ENCODE assay signal across 1 cellular context in the genomic region with DNA sequence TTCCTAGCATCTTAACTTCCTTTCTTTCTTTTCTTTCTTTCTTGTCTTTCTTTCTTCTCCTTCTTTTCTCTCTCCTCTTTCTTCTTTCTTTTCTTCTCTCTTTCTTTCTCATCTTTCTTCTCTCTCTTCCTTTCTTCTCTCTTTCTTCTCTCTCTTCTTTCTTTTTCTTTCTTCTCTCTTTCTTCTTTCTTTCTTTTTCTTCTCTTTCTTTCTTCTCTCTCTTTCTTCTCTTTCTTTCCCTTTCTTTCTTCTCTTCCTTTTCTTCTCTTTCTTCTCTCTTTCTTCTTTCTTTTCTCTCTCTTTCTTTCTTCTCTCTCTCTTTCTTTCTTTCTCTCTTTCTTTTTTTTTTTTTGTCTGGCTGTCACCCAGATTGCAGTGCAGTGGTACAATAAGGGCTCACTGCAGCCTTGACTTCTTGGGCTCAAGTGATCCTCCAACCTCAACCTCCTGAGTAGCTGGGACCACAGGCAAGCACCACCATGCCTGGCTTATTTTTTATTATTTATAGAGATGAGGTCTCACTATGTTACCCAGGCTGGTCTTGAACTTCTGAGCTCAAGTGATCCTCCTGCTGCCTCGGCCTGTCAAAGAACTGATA.
TF ChIP-seq lines count a peak whose summit lies in the region.

No MANE protein-coding gene starts in this region.

TF ChIP-seq in K562, 482 proteins besides CTCF, POLR2A, EP300 and RAD21 (continued from another document and continues in another):
- TF ChIP-seq, protein P1, sequence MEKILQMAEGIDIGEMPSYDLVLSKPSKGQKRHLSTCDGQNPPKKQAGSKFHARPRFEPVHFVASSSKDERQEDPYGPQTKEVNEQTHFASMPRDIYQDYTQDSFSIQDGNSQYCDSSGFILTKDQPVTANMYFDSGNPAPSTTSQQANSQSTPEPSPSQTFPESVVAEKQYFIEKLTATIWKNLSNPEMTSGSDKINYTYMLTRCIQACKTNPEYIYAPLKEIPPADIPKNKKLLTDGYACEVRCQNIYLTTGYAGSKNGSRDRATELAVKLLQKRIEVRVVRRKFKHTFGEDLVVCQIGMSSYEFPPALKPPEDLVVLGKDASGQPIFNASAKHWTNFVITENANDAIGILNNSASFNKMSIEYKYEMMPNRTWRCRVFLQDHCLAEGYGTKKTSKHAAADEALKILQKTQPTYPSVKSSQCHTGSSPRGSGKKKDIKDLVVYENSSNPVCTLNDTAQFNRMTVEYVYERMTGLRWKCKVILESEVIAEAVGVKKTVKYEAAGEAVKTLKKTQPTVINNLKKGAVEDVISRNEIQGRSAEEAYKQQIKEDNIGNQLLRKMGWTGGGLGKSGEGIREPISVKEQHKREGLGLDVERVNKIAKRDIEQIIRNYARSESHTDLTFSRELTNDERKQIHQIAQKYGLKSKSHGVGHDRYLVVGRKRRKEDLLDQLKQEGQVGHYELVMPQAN (IDR thresholded peaks at IDR 0.05; ENCODE audit: borderline replicate concordance): 0 out of 2 replicates have a peak, but pooled peaks have one; percentile 36
- TF ChIP-seq ELF4 (CRISPR knock-in tag; IDR thresholded peaks at IDR 0.05): no peak
- TF ChIP-seq ADNP (tag; IDR thresholded peaks at IDR 0.05): no peak
- TF ChIP-seq ZBTB8A (IDR thresholded peaks at IDR 0.05; ENCODE audit: partially characterized antibody): no peak
- TF ChIP-seq ZNF217 (CRISPR knock-in tag; IDR thresholded peaks at IDR 0.05): no peak
- no peak for TF ChIP-seq PTBP1 (IDR thresholded peaks at IDR 0.05; ENCODE audit: low read depth, low read length)
- TF ChIP-seq HDAC3 (IDR thresholded peaks at IDR 0.05; ENCODE audit: borderline replicate concordance, partially characterized antibody): no peak
- TF ChIP-seq, protein P2, sequence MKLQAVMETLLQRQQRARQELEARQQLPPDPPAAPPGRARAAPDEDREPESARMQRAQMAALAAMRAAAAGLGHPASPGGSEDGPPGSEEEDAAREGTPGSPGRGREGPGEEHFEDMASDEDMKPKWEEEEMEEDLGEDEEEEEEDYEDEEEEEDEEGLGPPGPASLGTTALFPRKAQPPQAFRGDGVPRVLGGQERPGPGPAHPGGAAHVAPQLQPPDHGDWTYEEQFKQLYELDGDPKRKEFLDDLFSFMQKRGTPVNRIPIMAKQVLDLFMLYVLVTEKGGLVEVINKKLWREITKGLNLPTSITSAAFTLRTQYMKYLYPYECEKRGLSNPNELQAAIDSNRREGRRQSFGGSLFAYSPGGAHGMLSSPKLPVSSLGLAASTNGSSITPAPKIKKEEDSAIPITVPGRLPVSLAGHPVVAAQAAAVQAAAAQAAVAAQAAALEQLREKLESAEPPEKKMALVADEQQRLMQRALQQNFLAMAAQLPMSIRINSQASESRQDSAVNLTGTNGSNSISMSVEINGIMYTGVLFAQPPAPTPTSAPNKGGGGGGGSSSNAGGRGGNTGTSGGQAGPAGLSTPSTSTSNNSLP (IDR thresholded peaks at IDR 0.05; ENCODE audit: borderline replicate concordance, low read depth, low read length): no peak
- TF ChIP-seq ZNF778 (CRISPR knock-in tag; IDR thresholded peaks at IDR 0.05): no peak
- TF ChIP-seq ILF3 (IDR thresholded peaks at IDR 0.05; ENCODE audit: borderline replicate concordance): no peak
- no peak; a peak in 1 of 4 replicates for TF ChIP-seq KDM4B (IDR thresholded peaks at IDR 0.05; ENCODE audit: borderline replicate concordance in 2 of 2, low read depth in 1 of 2)
- no peak for TF ChIP-seq HCFC1 (IDR thresholded peaks at IDR 0.05; ENCODE audit: low read depth, low read length)
- TF ChIP-seq MYBL2 (IDR thresholded peaks at IDR 0.05; ENCODE audit: low read depth): 0 out of 2 replicates have a peak, but pooled peaks have one; percentile 31
- no peak for TF ChIP-seq MYBL2 (CRISPR knock-in tag; IDR thresholded peaks at IDR 0.05; ENCODE audit: borderline replicate concordance)
- TF ChIP-seq NFATC3 (IDR thresholded peaks at IDR 0.05): no peak
- TF ChIP-seq NFE2L1 (tag; IDR thresholded peaks at IDR 0.05; ENCODE audit: borderline replicate concordance, low read depth): no peak
- TF ChIP-seq MAFK (IDR thresholded peaks at IDR 0.05; ENCODE audit: low read length): no peak
- TF ChIP-seq NFIC (IDR thresholded peaks at IDR 0.05): peak; percentile 17; the same call in 1 of the 2 replicates
- peak in 1 of 2 experiments; percentile 70; a peak in 1 of 4 replicates for TF ChIP-seq CSDE1 (IDR thresholded peaks at IDR 0.05)
- TF ChIP-seq ZNF232 (CRISPR knock-in tag; IDR thresholded peaks at IDR 0.05): no peak
- TF ChIP-seq CC2D1A (IDR thresholded peaks at IDR 0.05): peak; percentile 67
- TF ChIP-seq, protein P3, sequence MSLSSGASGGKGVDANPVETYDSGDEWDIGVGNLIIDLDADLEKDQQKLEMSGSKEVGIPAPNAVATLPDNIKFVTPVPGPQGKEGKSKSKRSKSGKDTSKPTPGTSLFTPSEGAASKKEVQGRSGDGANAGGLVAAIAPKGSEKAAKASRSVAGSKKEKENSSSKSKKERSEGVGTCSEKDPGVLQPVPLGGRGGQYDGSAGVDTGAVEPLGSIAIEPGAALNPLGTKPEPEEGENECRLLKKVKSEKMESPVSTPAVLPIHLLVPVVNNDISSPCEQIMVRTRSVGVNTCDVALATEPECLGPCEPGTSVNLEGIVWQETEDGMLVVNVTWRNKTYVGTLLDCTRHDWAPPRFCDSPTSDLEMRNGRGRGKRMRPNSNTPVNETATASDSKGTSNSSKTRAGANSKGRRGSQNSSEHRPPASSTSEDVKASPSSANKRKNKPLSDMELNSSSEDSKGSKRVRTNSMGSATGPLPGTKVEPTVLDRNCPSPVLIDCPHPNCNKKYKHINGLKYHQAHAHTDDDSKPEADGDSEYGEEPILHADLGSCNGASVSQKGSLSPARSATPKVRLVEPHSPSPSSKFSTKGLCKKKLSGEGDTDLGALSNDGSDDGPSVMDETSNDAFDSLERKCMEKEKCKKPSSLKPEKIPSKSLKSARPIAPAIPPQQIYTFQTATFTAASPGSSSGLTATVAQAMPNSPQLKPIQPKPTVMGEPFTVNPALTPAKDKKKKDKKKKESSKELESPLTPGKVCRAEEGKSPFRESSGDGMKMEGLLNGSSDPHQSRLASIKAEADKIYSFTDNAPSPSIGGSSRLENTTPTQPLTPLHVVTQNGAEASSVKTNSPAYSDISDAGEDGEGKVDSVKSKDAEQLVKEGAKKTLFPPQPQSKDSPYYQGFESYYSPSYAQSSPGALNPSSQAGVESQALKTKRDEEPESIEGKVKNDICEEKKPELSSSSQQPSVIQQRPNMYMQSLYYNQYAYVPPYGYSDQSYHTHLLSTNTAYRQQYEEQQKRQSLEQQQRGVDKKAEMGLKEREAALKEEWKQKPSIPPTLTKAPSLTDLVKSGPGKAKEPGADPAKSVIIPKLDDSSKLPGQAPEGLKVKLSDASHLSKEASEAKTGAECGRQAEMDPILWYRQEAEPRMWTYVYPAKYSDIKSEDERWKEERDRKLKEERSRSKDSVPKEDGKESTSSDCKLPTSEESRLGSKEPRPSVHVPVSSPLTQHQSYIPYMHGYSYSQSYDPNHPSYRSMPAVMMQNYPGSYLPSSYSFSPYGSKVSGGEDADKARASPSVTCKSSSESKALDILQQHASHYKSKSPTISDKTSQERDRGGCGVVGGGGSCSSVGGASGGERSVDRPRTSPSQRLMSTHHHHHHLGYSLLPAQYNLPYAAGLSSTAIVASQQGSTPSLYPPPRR (CRISPR knock-in tag; IDR thresholded peaks at IDR 0.05; ENCODE audit: borderline replicate concordance): no peak
- no peak for TF ChIP-seq ZNF717 (CRISPR knock-in tag; IDR thresholded peaks at IDR 0.05)
- no peak for TF ChIP-seq ETS2 (tag; IDR thresholded peaks at IDR 0.05; ENCODE audit: borderline replicate concordance, poor library complexity, severe bottlenecking)
- TF ChIP-seq, protein P4, sequence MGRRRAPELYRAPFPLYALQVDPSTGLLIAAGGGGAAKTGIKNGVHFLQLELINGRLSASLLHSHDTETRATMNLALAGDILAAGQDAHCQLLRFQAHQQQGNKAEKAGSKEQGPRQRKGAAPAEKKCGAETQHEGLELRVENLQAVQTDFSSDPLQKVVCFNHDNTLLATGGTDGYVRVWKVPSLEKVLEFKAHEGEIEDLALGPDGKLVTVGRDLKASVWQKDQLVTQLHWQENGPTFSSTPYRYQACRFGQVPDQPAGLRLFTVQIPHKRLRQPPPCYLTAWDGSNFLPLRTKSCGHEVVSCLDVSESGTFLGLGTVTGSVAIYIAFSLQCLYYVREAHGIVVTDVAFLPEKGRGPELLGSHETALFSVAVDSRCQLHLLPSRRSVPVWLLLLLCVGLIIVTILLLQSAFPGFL (CRISPR knock-in tag; IDR thresholded peaks at IDR 0.05): no peak
- TF ChIP-seq, protein P5, sequence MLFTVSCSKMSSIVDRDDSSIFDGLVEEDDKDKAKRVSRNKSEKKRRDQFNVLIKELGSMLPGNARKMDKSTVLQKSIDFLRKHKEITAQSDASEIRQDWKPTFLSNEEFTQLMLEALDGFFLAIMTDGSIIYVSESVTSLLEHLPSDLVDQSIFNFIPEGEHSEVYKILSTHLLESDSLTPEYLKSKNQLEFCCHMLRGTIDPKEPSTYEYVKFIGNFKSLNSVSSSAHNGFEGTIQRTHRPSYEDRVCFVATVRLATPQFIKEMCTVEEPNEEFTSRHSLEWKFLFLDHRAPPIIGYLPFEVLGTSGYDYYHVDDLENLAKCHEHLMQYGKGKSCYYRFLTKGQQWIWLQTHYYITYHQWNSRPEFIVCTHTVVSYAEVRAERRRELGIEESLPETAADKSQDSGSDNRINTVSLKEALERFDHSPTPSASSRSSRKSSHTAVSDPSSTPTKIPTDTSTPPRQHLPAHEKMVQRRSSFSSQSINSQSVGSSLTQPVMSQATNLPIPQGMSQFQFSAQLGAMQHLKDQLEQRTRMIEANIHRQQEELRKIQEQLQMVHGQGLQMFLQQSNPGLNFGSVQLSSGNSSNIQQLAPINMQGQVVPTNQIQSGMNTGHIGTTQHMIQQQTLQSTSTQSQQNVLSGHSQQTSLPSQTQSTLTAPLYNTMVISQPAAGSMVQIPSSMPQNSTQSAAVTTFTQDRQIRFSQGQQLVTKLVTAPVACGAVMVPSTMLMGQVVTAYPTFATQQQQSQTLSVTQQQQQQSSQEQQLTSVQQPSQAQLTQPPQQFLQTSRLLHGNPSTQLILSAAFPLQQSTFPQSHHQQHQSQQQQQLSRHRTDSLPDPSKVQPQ (CRISPR knock-in tag; IDR thresholded peaks at IDR 0.05; ENCODE audit: borderline replicate concordance): no peak
- 0 out of 2 replicates have a peak, but pooled peaks have one; percentile 27 for TF ChIP-seq BCOR (IDR thresholded peaks at IDR 0.05)
- TF ChIP-seq POLR3A (IDR thresholded peaks at IDR 0.05; ENCODE audit: borderline replicate concordance, extremely low read depth, insufficient read depth, insufficient read length): no peak
- no peak for TF ChIP-seq ZC3H8 (IDR thresholded peaks at IDR 0.05)
- no peak for TF ChIP-seq L3MBTL2 (IDR thresholded peaks at IDR 0.05)
- TF ChIP-seq, protein P6, sequence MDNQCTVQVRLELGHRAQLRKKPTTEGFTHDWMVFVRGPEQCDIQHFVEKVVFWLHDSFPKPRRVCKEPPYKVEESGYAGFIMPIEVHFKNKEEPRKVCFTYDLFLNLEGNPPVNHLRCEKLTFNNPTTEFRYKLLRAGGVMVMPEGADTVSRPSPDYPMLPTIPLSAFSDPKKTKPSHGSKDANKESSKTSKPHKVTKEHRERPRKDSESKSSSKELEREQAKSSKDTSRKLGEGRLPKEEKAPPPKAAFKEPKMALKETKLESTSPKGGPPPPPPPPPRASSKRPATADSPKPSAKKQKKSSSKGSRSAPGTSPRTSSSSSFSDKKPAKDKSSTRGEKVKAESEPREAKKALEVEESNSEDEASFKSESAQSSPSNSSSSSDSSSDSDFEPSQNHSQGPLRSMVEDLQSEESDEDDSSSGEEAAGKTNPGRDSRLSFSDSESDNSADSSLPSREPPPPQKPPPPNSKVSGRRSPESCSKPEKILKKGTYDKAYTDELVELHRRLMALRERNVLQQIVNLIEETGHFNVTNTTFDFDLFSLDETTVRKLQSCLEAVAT (IDR thresholded peaks at IDR 0.05): peak; percentile 60 to 69; a peak in 3 of 4 replicates
- TF ChIP-seq, protein P7, sequence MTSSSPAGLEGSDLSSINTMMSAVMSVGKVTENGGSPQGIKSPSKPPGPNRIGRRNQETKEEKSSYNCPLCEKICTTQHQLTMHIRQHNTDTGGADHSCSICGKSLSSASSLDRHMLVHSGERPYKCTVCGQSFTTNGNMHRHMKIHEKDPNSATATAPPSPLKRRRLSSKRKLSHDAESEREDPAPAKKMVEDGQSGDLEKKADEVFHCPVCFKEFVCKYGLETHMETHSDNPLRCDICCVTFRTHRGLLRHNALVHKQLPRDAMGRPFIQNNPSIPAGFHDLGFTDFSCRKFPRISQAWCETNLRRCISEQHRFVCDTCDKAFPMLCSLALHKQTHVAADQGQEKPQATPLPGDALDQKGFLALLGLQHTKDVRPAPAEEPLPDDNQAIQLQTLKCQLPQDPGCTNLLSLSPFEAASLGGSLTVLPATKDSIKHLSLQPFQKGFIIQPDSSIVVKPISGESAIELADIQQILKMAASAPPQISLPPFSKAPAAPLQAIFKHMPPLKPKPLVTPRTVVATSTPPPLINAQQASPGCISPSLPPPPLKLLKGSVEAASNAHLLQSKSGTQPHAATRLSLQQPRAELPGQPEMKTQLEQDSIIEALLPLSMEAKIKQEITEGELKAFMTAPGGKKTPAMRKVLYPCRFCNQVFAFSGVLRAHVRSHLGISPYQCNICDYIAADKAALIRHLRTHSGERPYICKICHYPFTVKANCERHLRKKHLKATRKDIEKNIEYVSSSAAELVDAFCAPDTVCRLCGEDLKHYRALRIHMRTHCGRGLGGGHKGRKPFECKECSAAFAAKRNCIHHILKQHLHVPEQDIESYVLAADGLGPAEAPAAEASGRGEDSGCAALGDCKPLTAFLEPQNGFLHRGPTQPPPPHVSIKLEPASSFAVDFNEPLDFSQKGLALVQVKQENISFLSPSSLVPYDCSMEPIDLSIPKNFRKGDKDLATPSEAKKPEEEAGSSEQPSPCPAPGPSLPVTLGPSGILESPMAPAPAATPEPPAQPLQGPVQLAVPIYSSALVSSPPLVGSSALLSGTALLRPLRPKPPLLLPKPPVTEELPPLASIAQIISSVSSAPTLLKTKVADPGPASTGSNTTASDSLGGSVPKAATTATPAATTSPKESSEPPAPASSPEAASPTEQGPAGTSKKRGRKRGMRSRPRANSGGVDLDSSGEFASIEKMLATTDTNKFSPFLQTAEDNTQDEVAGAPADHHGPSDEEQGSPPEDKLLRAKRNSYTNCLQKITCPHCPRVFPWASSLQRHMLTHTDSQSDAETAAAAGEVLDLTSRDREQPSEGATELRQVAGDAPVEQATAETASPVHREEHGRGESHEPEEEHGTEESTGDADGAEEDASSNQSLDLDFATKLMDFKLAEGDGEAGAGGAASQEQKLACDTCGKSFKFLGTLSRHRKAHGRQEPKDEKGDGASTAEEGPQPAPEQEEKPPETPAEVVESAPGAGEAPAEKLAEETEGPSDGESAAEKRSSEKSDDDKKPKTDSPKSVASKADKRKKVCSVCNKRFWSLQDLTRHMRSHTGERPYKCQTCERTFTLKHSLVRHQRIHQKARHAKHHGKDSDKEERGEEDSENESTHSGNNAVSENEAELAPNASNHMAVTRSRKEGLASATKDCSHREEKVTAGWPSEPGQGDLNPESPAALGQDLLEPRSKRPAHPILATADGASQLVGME (CRISPR knock-in tag; IDR thresholded peaks at IDR 0.05): no peak
- TF ChIP-seq KDM1A (IDR thresholded peaks at IDR 0.05): 0 out of 4 replicates have a peak, but pooled peaks of 1 of the 2 experiments have one; percentile 18
- TF ChIP-seq TAF7 (tag; IDR thresholded peaks at IDR 0.05): no peak
- no peak for TF ChIP-seq ZNF589 (CRISPR knock-in tag; IDR thresholded peaks at IDR 0.05; ENCODE audit: low read depth)
- TF ChIP-seq EZH2 (IDR thresholded peaks at IDR 0.05; ENCODE audit: borderline replicate concordance, low read depth, low read length): no peak
